3 cellular contexts compared by ENCODE assay signal in genomic region chr9:12056874-12057273, GRCh38.
TF ChIP-seq lines count a peak whose summit lies in the region.

No MANE protein-coding gene starts in this region.

TF ChIP-seq in HepG2, 621 proteins besides CTCF, POLR2A, EP300 and RAD21 (continued from another document and continues in another):
- TF ChIP-seq HMGXB3 (CRISPR knock-in tag; IDR thresholded peaks at IDR 0.05; ENCODE audit: borderline replicate concordance) (no peak), HIC2 (CRISPR knock-in tag; IDR thresholded peaks at IDR 0.05; ENCODE audit: low read depth) (no peak), ZNF484 (CRISPR knock-in tag; IDR thresholded peaks at IDR 0.05; ENCODE audit: borderline replicate concordance, low read depth) (no peak), SATB2 (CRISPR knock-in tag; IDR thresholded peaks at IDR 0.05) (no peak), MAFF (IDR thresholded peaks at IDR 0.05; ENCODE audit: low read depth, low read length) (peak; percentile 14; the same call in 1 of the 2 replicates), KLF13 (CRISPR knock-in tag; IDR thresholded peaks at IDR 0.05) (no peak), ZNF143 (CRISPR knock-in tag; IDR thresholded peaks at IDR 0.05) (no peak), SRSF9 (IDR thresholded peaks at IDR 0.05; ENCODE audit: borderline replicate concordance, insufficient read depth, low read depth, low read length, poor library complexity, severe bottlenecking) (no peak), HNF4A (CRISPR knock-in tag; IDR thresholded peaks at IDR 0.05) (no peak), ZNF788 (CRISPR knock-in tag; IDR thresholded peaks at IDR 0.05; ENCODE audit: borderline replicate concordance) (no peak), SALL1 (CRISPR knock-in tag; IDR thresholded peaks at IDR 0.05) (no peak), MAFK (conservative IDR thresholded peaks at IDR 0.05 in 1 of 2, IDR thresholded peaks at IDR 0.05 in 1 of 2; ENCODE audit: low read length in 2 of 2) (peak; percentile 61 to 63; a peak in 3 of 4 replicates)

TF ChIP-seq in A549, 52 proteins besides CTCF, POLR2A, EP300 and RAD21 (continued from another document):
- no peak for TF ChIP-seq NPAS2 (CRISPR knock-in tag; IDR thresholded peaks at IDR 0.05; ENCODE audit: borderline replicate concordance)

TF ChIP-seq in IMR-90, 13 proteins besides CTCF, POLR2A, EP300 and RAD21 (continued from another document):
- peak; percentile 50 for TF ChIP-seq MAFK (IDR thresholded peaks at IDR 0.05; ENCODE audit: low read depth, low read length)
- TF ChIP-seq CHD1 (IDR thresholded peaks at IDR 0.05; ENCODE audit: low read depth, low read length), result no peak
- TF ChIP-seq MXI1 (IDR thresholded peaks at IDR 0.05; ENCODE audit: borderline replicate concordance, low read depth, low read length), result no peak
- no peak for TF ChIP-seq USF2 (IDR thresholded peaks at IDR 0.05; ENCODE audit: low read depth, low read length)
